Comparison of ENCODE assay signal across 1 cellular context in the genomic region with DNA sequence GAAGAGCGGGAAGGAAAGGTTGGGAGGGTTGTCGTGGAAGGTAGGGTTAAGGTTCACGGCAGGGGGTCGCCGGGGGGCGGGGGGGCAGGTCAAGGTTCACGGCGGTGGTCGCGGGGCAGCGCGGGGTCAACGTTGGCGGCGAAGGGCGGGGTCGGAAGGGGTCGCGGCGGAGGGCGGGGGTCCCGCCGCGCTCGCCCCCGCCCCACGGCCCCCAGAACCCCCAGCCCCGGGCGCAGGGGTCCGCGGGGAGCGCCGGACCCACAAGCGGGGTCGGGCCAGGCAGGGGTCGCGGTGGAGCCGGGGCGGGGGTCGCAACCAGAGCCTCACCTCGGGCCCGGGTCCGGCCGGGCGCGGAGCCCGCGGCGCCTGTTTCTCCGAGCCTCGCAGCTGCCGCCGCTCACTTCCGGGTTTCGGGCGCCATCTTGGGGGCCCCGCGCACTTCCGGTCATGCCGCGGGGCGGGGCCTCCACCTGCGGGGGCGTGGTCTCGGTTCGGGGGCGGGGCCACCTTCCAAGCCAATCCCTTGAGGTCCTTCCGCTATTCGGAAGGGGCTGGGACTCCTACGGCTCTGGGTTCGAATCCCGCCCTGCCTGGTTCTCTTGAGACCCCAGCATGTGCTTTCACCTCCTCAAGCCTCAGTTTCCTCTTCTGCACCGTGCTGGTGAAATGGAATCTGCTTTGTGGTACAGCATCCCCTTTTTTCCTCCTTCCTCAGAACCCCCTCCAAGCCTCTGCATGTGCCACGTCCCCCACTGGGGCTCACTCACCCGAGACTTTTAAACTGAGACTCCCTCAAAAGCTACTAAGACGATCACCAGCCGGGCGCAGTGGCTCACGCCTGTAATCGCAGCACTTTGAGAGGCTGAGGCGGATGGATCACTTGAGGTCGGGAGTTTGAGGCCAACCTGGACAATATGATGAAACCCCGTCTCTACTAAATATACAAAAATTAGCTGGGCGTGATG.
A peak's percentile ranks its signal among the peaks of the same experiment; 100 is the strongest.
TF ChIP-seq lines count a peak whose summit lies in the region.

A gene with protein sequence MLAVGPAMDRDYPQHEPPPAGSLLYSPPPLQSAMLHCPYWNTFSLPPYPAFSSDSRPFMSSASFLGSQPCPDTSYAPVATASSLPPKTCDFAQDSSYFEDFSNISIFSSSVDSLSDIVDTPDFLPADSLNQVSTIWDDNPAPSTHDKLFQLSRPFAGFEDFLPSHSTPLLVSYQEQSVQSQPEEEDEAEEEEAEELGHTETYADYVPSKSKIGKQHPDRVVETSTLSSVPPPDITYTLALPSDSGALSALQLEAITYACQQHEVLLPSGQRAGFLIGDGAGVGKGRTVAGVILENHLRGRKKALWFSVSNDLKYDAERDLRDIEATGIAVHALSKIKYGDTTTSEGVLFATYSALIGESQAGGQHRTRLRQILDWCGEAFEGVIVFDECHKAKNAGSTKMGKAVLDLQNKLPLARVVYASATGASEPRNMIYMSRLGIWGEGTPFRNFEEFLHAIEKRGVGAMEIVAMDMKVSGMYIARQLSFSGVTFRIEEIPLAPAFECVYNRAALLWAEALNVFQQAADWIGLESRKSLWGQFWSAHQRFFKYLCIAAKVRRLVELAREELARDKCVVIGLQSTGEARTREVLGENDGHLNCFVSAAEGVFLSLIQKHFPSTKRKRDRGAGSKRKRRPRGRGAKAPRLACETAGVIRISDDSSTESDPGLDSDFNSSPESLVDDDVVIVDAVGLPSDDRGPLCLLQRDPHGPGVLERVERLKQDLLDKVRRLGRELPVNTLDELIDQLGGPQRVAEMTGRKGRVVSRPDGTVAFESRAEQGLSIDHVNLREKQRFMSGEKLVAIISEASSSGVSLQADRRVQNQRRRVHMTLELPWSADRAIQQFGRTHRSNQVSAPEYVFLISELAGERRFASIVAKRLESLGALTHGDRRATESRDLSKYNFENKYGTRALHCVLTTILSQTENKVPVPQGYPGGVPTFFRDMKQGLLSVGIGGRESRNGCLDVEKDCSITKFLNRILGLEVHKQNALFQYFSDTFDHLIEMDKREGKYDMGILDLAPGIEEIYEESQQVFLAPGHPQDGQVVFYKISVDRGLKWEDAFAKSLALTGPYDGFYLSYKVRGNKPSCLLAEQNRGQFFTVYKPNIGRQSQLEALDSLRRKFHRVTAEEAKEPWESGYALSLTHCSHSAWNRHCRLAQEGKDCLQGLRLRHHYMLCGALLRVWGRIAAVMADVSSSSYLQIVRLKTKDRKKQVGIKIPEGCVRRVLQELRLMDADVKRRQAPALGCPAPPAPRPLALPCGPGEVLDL (N-terminal part only) (minus strand): TSS at position 424 of the 965 bp plus-strand sequence. CDS start 19,992 bp downstream, outside the sequence.

TF ChIP-seq in HEK293, 187 proteins besides CTCF, POLR2A, EP300 and RAD21 (continued from another document):
- TF ChIP-seq, protein P1, sequence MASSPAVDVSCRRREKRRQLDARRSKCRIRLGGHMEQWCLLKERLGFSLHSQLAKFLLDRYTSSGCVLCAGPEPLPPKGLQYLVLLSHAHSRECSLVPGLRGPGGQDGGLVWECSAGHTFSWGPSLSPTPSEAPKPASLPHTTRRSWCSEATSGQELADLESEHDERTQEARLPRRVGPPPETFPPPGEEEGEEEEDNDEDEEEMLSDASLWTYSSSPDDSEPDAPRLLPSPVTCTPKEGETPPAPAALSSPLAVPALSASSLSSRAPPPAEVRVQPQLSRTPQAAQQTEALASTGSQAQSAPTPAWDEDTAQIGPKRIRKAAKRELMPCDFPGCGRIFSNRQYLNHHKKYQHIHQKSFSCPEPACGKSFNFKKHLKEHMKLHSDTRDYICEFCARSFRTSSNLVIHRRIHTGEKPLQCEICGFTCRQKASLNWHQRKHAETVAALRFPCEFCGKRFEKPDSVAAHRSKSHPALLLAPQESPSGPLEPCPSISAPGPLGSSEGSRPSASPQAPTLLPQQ (tag by site-specific recombination; IDR thresholded peaks at IDR 0.05), result peak; percentile 46; the same call in 1 of the 2 replicates
- 0 out of 2 replicates have a peak, but pooled peaks have one; percentile 50 for TF ChIP-seq ZNF324 (tag by site-specific recombination; IDR thresholded peaks at IDR 0.05)
- TF ChIP-seq ZNF529 (tag by site-specific recombination; IDR thresholded peaks at IDR 0.05; ENCODE audit: insufficient replicate concordance), result no peak
- TF ChIP-seq, protein P2, sequence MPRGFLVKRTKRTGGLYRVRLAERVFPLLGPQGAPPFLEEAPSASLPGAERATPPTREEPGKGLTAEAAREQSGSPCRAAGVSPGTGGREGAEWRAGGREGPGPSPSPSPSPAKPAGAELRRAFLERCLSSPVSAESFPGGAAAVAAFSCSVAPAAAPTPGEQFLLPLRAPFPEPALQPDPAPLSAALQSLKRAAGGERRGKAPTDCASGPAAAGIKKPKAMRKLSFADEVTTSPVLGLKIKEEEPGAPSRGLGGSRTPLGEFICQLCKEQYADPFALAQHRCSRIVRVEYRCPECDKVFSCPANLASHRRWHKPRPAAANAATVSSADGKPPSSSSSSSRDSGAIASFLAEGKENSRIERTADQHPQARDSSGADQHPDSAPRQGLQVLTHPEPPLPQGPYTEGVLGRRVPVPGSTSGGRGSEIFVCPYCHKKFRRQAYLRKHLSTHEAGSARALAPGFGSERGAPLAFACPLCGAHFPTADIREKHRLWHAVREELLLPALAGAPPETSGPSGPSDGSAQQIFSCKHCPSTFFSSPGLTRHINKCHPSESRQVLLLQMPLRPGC (tag by site-specific recombination; IDR thresholded peaks at IDR 0.05), result peak; percentile 31; the same call in 1 of the 2 replicates
- TF ChIP-seq YY2 (tag by site-specific recombination; IDR thresholded peaks at IDR 0.05), result peak; percentile 53
